Comparison of ENCODE assay signal across 11 cellular contexts in the genomic region with DNA sequence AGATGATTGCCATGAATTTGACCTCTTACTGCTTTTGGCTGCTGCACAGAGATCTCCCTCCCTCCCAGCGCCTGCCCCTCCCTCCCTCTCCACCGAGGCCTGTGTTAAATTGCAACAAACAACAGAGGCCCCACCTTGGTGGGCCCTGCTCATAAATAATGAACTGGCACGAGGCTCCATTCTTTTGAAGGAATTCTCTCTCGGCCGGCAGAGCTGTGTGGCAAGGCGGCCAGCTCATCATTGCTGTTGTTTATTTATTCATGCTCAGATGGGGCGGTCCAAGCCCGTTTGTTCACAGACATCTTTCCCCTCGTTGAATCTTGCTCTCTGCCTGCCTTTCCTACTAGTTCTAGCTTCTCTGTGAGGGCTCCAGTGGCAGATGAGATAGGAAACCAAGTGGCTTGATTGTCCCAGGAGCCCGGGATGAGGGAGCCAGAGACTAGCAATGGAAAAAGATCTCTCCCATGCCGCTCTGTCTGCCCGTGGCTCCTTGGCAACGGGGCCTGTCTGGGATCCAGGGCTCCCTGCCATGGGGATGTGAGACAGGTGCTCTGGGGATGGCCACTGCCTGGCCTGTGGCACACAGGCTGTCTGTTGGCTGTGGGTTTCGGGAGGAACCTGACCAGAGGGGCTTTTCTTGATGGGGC.
DNase-seq lines count a peak whose midpoint lies in the region; ATAC-seq, FAIRE-seq and TF ChIP-seq lines count a peak whose summit lies in the region.
"Had no signal": no experiment of that assay in that cellular context is flagged by ENCODE, and none has a peak within 500 bp of the region (broad histone marks: within the 10 kb centered on the region; RNA-seq: fewer than 3 reads in every experiment).

No MANE protein-coding gene starts in this region.

- no peaks in the 10 kb centered on the region for H3K79me1 ChIP-seq in mesenchymal stem cell (replicated peaks; ENCODE audit: low read length, poor library complexity, severe bottlenecking)

- no peak for FAIRE-seq in astrocyte (lab: Jason Lieb, UNC)
- FAIRE-seq: H54 had no signal

- H2BK12ac ChIP-seq in mesenchymal stem cell (ENCODE audit: low read length in 2 of 2), result no peak overlapping the region

- H3K27me3 ChIP-seq in astrocyte (ENCODE audit: insufficient read depth, low read length), result peaks cover 4% of the 10 kb centered on the region
- H3K27me3 ChIP-seq in mesenchymal stem cell (ENCODE audit: control insufficient read depth in 1 of 2, insufficient read depth in 1 of 2, low read length in 2 of 2), result peaks cover 14 to 34% of the 10 kb centered on the region in 2 experiments
- no peaks in the 10 kb centered on the region for H3K27me3 ChIP-seq in WERI-Rb-1 (ENCODE audit: insufficient read depth, low read depth, severe bottlenecking)
- no peaks in the 10 kb centered on the region for H3K27me3 ChIP-seq in A673 (replicated peaks; ENCODE audit: insufficient read depth, low read depth, low read length, poor library complexity)

- no peak overlapping the region for H3K4me3 Mint-ChIP-seq in astrocyte (ENCODE audit: unreplicated experiment)

- H3K9ac ChIP-seq in astrocyte (ENCODE audit: low read length) (no peak overlapping the region), mesenchymal stem cell (ENCODE audit: low read length) (no peak overlapping the region)

- no peak overlapping the region for H3K14ac ChIP-seq in mesenchymal stem cell (ENCODE audit: low read length in 2 of 2)

- no peak overlapping the region for H3K4me3 ChIP-seq in astrocyte (ENCODE audit: insufficient read depth, low read depth, low read length)
- H3K4me3 ChIP-seq in mesenchymal stem cell (ENCODE audit: insufficient read depth in 1 of 2, low read depth in 1 of 2, low read length in 2 of 2), result no peak overlapping the region
- H3K4me3 ChIP-seq in WERI-Rb-1 (ENCODE audit: low read depth, low read length), result no peak overlapping the region
- no peak overlapping the region for H3K4me3 ChIP-seq in A673 (ENCODE audit: low read depth, low read length, poor library complexity, severe bottlenecking)

- TF ChIP-seq CTCF in astrocyte (IDR thresholded peaks at IDR 0.05; ENCODE audit: insufficient read depth, low read depth, low read length) (no peak), WERI-Rb-1 (IDR thresholded peaks at IDR 0.05; ENCODE audit: low read depth, low read length) (no peak), A673 (conservative IDR thresholded peaks at IDR 0.05; ENCODE audit: low read depth, low read length) (no peak)

- no peaks in the 10 kb centered on the region for H3K79me2 ChIP-seq in astrocyte (ENCODE audit: insufficient read depth, low read length)

- DNase-seq in DMS79 treated with DMSO at 0.1 percent for 48 hours (lab: John Stamatoyannopoulos, UW) (peak; percentile 88), NCI-H146 (lab: John Stamatoyannopoulos, UW) (peak; percentile 67), astrocyte (ENCODE audit: low read depth) (no peak), mesenchymal stem cell (peak; percentile 5), WERI-Rb-1 (no peak), A673 (ENCODE audit: low spot score) (no peak), occipital lobe (lab: John Stamatoyannopoulos, UW) (no peak)
- DNase-seq: activated CD8-positive, alpha-beta memory T cell treated with anti-CD3 and anti-CD28 coated beads, Interleukin-2, amount 50 U/mL, for 48 hours; NCI-H187 treated with DMSO at 0.1 percent for 48 hours had no signal

- intact Hi-C loops in A673 (cut with micrococcal nuclease; ENCODE audit: unreplicated experiment), result no loop called here

- no peak overlapping the region for H3K18ac ChIP-seq in mesenchymal stem cell (ENCODE audit: low read depth in 1 of 2, low read length in 2 of 2)

- H2BK15ac ChIP-seq in mesenchymal stem cell (ENCODE audit: low read depth, poor library complexity, severe bottlenecking), result no peak overlapping the region

- no peaks in the 10 kb centered on the region for H3K36me3 Mint-ChIP-seq in astrocyte (ENCODE audit: low read depth, unreplicated experiment)

- H2BK5ac ChIP-seq in mesenchymal stem cell (ENCODE audit: low read depth, low read length, poor library complexity, severe bottlenecking), result no peak overlapping the region

- H3K9me3 Mint-ChIP-seq in astrocyte (ENCODE audit: unreplicated experiment), result peaks cover under 1% of the 10 kb centered on the region

- POLR2A ChIA-PET in A673 (lab: Charles Lee; ENCODE audit: low non-redundant PET), result no interaction called here

- no peak for ATAC-seq in HG03159 (IDR thresholded peaks at IDR 0.05; ENCODE audit: unreplicated experiment)

- no peak overlapping the region for H4K91ac ChIP-seq in mesenchymal stem cell (ENCODE audit: low read length)

- CTCF ChIA-PET in A673 (lab: Charles Lee), result no interaction called here

- H2AFZ ChIP-seq in astrocyte (ENCODE audit: low read depth, low read length) (peak overlapping the region; percentile 24), mesenchymal stem cell (ENCODE audit: low read depth, low read length) (no peak overlapping the region)

- H3K4me1 ChIP-seq in astrocyte (ENCODE audit: insufficient read depth, low read length), result no peaks in the 10 kb centered on the region
- peaks cover 12% of the 10 kb centered on the region for H3K4me1 ChIP-seq in mesenchymal stem cell (ENCODE audit: control insufficient read depth, insufficient read depth, low read depth, low read length)
- no peaks in the 10 kb centered on the region for H3K4me1 ChIP-seq in A673 (ENCODE audit: insufficient read depth, low read length, poor library complexity, severe bottlenecking)

- H3K27ac Mint-ChIP-seq in astrocyte (ENCODE audit: unreplicated experiment), result no peak overlapping the region

- H3K36me3 ChIP-seq in astrocyte (ENCODE audit: insufficient read depth, low read length) (no peaks in the 10 kb centered on the region), mesenchymal stem cell (ENCODE audit: control insufficient read depth in 1 of 2, insufficient read depth in 2 of 2, low read depth in 1 of 2, low read length in 2 of 2) (peaks cover 0 to 5% of the 10 kb centered on the region in 2 experiments), WERI-Rb-1 (no peaks in the 10 kb centered on the region), A673 (ENCODE audit: insufficient read depth, low read length, poor library complexity, severe bottlenecking) (no peaks in the 10 kb centered on the region)

- H3K4me2 ChIP-seq in astrocyte (ENCODE audit: low read length) (no peak overlapping the region), mesenchymal stem cell (ENCODE audit: low read length, poor library complexity, severe bottlenecking) (no peak overlapping the region)

- H3K9me3 ChIP-seq in astrocyte (ENCODE audit: insufficient read depth, low read depth, low read length), result no peaks in the 10 kb centered on the region
- H3K9me3 ChIP-seq in mesenchymal stem cell (ENCODE audit: control insufficient read depth, low read length), result no peaks in the 10 kb centered on the region
- H3K9me3 ChIP-seq in WERI-Rb-1 (ENCODE audit: severe bottlenecking), result no peaks in the 10 kb centered on the region
- no peaks in the 10 kb centered on the region for H3K9me3 ChIP-seq in A673 (ENCODE audit: low read depth, low read length, poor library complexity, severe bottlenecking)

- no TSS peak for BruUV-seq in A673 (replicated peaks; lab: Mats Ljungman, UMichigan)

- WGBS in mesenchymal stem cell, result 39% methylated on average over 14 of the region's 14 CpGs

- no peak overlapping the region for H3K23ac ChIP-seq in mesenchymal stem cell (ENCODE audit: low read length in 2 of 2)

- peaks cover 34% of the 10 kb centered on the region for H3K27me3 Mint-ChIP-seq in astrocyte (ENCODE audit: low read depth, unreplicated experiment)

- H2BK120ac ChIP-seq in mesenchymal stem cell (ENCODE audit: low read depth, low read length), result no peak overlapping the region

- no peak overlapping the region for H3K27ac ChIP-seq in astrocyte (ENCODE audit: low read depth, low read length)
- H3K27ac ChIP-seq in mesenchymal stem cell (ENCODE audit: low read length, poor library complexity, severe bottlenecking), result no peak overlapping the region
- H3K27ac ChIP-seq in WERI-Rb-1, result no peak overlapping the region
- no peak overlapping the region for H3K27ac ChIP-seq in A673 (ENCODE audit: low read depth, low read length, poor library complexity, severe bottlenecking)

- peaks cover 2% of the 10 kb centered on the region for H3K4me1 Mint-ChIP-seq in astrocyte (ENCODE audit: low read depth, unreplicated experiment)

- no peaks in the 10 kb centered on the region for H4K20me1 ChIP-seq in astrocyte (ENCODE audit: insufficient read depth, low read length)

- no peak overlapping the region for H2AK5ac ChIP-seq in mesenchymal stem cell (ENCODE audit: low read length, severe bottlenecking)

- no peak overlapping the region for H3K4ac ChIP-seq in mesenchymal stem cell (ENCODE audit: low read depth in 1 of 2, low read length in 2 of 2)

- no peak overlapping the region for H4K8ac ChIP-seq in mesenchymal stem cell (ENCODE audit: low read length)

Comparison
In these comparisons a context has a peak if more than half of its experiments do, and no peak if none do; other contexts are left out.
1. DNase-seq: peak in DMS79 treated with DMSO at 0.1 percent for 48 hours (single experiment), NCI-H146 (single experiment) and mesenchymal stem cell (single experiment); none in astrocyte (single experiment), WERI-Rb-1 (single experiment), A673 (single experiment) and occipital lobe (single experiment).